18 cellular contexts compared by ENCODE assay signal in the genomic region with DNA sequence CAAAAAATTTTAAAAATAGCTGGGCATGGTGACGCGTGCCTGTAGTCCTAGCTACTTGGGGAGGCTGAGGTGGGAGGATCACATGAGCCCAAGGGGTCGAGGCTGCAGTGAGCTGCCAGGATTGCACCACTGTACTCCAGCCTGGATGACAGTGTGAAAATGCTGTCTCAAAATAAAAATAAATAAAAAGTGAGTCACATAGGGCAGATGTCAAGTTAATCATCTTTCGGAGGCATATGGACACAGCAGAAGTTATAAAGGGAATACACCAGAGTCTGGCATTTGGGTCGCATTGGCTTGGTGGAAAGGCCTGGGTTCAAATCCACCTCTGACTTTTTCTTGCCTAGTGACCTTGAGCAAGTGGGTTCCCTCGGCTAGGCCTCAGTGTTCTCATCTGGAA.
DNase-seq lines count a peak whose midpoint lies in the region; ATAC-seq and TF ChIP-seq lines count a peak whose summit lies in the region.
"Had no signal": no experiment of that assay in that cellular context is flagged by ENCODE, and none has a peak within 500 bp of the region (broad histone marks: within the 10 kb centered on the region; RNA-seq: fewer than 3 reads in every experiment).

No MANE protein-coding gene starts in this region.

- DNase-seq in Caki2 (ENCODE audit: low read depth) (peak; percentile 30), HT1080 (ENCODE audit: low read depth) (peak; percentile 13), brain microvascular endothelial cell (peak; percentile 3), kidney glomerular epithelial cell (lab: John Stamatoyannopoulos, UW) (peak; percentile 0)
- DNase-seq in stimulated activated CD4-positive, alpha-beta T cell treated with anti-CD3 and anti-CD28 coated beads, Interleukin-2, amount 100 ng/mL, for 24 hours, result no peak
- no peak for DNase-seq in stimulated activated naive CD4-positive, alpha-beta T cell treated with Interleukin-2 at 50 U/mL for 16 hours (lab: John Stamatoyannopoulos, UW)
- DNase-seq: CD4-positive, CD25-positive, alpha-beta regulatory T cell; H9; NCI-H1417; NCI-H1930; NCI-H2171 treated with DMSO at 0.1 percent for 48 hours; NCI-H510A; NCI-H82; Right ventricle myocardium superior; SK-N-SH had no signal

- in situ Hi-C loops in Caki2 (cut with HindIII; ENCODE audit: low pct_unique_long_range_greater_than_20kb, low sequenced_read_pairs) (no loop called here), brain microvascular endothelial cell (cut with HindIII; ENCODE audit: low pct_ligation_motif_present, low sequenced_read_pairs) (no loop called here)

- TF ChIP-seq CTCF in brain microvascular endothelial cell (IDR thresholded peaks at IDR 0.05; ENCODE audit: low read depth, low read length, missing control alignments), result no peak

- no peak for ATAC-seq in HG03280 (IDR thresholded peaks at IDR 0.05; ENCODE audit: unreplicated experiment)
- no peak for ATAC-seq in GM18505 (IDR thresholded peaks at IDR 0.05; ENCODE audit: unreplicated experiment)

- H3K27me3 ChIP-seq in brain microvascular endothelial cell (replicated peaks), result no peaks in the 10 kb centered on the region

- H3K36me3 ChIP-seq in brain microvascular endothelial cell (replicated peaks), result no peaks in the 10 kb centered on the region

- H3K27ac ChIP-seq in brain microvascular endothelial cell, result no peak overlapping the region
- H3K27ac ChIP-seq: HL-60 had no signal

- TF ChIP-seq POLR2A in GM18505 (IDR thresholded peaks at IDR 0.05; ENCODE audit: borderline replicate concordance, extremely low read depth, insufficient read depth, insufficient read length), result no peak

- no peak overlapping the region for H3K4me3 ChIP-seq in brain microvascular endothelial cell (ENCODE audit: low read depth, low read length)

Comparison
In these comparisons a context has a peak if more than half of its experiments do, and no peak if none do; other contexts are left out.
1. DNase-seq: peak in Caki2 (single experiment), HT1080 (single experiment), brain microvascular endothelial cell (single experiment) and kidney glomerular epithelial cell (single experiment); none in stimulated activated CD4-positive, alpha-beta T cell treated with anti-CD3 and anti-CD28 coated beads, Interleukin-2, amount 100 ng/mL, for 24 hours (0 of 2) and stimulated activated naive CD4-positive, alpha-beta T cell treated with Interleukin-2 at 50 U/mL for 16 hours (single experiment).